In the genomic region with DNA sequence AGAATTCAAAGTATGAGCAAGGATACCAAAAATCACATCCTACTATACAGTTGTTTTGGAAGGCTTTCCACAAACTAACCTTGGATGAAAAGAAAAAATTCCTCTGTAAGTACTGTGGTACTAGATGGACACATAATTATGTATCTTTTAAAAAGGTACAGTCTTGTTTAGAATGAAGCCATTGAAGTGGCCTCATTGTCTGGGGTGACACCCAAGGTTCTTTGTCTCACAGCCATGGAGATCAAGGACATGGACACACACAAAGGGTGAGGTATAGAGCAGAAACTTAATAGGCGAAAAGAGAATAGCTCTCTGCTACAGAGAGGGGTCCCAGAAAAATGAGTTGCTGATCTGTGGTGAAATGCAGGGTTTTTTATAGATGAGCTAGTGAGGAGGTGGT, we compare ENCODE assay signal across 1 cellular context.
TF ChIP-seq lines count a peak whose summit lies in the region.

No MANE protein-coding gene starts in this region.

TF ChIP-seq in GM23338, 12 proteins besides CTCF, POLR2A, EP300 and RAD21 (continued from another document):
- TF ChIP-seq, protein P1, sequence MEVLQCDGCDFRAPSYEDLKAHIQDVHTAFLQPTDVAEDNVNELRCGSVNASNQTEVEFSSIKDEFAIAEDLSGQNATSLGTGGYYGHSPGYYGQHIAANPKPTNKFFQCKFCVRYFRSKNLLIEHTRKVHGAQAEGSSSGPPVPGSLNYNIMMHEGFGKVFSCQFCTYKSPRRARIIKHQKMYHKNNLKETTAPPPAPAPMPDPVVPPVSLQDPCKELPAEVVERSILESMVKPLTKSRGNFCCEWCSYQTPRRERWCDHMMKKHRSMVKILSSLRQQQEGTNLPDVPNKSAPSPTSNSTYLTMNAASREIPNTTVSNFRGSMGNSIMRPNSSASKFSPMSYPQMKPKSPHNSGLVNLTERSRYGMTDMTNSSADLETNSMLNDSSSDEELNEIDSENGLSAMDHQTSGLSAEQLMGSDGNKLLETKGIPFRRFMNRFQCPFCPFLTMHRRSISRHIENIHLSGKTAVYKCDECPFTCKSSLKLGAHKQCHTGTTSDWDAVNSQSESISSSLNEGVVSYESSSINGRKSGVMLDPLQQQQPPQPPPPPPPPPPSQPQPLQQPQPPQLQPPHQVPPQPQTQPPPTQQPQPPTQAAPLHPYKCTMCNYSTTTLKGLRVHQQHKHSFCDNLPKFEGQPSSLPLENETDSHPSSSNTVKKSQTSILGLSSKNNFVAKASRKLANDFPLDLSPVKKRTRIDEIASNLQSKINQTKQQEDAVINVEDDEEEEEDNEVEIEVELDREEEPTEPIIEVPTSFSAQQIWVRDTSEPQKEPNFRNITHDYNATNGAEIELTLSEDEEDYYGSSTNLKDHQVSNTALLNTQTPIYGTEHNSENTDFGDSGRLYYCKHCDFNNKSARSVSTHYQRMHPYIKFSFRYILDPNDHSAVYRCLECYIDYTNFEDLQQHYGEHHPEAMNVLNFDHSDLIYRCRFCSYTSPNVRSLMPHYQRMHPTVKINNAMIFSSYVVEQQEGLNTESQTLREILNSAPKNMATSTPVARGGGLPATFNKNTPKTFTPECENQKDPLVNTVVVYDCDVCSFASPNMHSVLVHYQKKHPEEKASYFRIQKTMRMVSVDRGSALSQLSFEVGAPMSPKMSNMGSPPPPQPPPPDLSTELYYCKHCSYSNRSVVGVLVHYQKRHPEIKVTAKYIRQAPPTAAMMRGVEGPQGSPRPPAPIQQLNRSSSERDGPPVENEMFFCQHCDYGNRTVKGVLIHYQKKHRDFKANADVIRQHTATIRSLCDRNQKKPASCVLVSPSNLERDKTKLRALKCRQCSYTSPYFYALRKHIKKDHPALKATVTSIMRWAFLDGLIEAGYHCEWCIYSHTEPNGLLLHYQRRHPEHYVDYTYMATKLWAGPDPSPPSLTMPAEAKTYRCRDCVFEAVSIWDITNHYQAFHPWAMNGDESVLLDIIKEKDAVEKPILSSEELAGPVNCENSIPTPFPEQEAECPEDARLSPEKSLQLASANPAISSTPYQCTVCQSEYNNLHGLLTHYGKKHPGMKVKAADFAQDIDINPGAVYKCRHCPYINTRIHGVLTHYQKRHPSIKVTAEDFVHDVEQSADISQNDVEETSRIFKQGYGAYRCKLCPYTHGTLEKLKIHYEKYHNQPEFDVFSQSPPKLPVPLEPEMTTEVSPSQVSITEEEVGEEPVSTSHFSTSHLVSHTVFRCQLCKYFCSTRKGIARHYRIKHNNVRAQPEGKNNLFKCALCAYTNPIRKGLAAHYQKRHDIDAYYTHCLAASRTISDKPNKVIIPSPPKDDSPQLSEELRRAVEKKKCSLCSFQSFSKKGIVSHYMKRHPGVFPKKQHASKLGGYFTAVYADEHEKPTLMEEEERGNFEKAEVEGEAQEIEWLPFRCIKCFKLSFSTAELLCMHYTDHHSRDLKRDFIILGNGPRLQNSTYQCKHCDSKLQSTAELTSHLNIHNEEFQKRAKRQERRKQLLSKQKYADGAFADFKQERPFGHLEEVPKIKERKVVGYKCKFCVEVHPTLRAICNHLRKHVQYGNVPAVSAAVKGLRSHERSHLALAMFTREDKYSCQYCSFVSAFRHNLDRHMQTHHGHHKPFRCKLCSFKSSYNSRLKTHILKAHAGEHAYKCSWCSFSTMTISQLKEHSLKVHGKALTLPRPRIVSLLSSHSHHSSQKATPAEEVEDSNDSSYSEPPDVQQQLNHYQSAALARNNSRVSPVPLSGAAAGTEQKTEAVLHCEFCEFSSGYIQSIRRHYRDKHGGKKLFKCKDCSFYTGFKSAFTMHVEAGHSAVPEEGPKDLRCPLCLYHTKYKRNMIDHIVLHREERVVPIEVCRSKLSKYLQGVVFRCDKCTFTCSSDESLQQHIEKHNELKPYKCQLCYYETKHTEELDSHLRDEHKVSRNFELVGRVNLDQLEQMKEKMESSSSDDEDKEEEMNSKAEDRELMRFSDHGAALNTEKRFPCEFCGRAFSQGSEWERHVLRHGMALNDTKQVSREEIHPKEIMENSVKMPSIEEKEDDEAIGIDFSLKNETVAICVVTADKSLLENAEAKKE (CRISPR knock-in tag; IDR thresholded peaks at IDR 0.05) = no peak
- TF ChIP-seq ZNF114 (CRISPR knock-in tag; IDR thresholded peaks at IDR 0.05) = no peak
- no peak for TF ChIP-seq JUNB (IDR thresholded peaks at IDR 0.05; ENCODE audit: unreplicated experiment)
- no peak for TF ChIP-seq NANOG (IDR thresholded peaks at IDR 0.05; ENCODE audit: borderline replicate concordance)
